Comparison of ENCODE assay signal across 29 cellular contexts in genomic region chr1:175423605-175424004, GRCh38.
DNase-seq lines count a peak whose midpoint lies in the region; ATAC-seq and TF ChIP-seq lines count a peak whose summit lies in the region.
"Had no signal": no experiment of that assay in that cellular context is flagged by ENCODE, and none has a peak within 500 bp of the region (broad histone marks: within the 10 kb centered on the region; RNA-seq: fewer than 3 reads in every experiment).

No MANE protein-coding gene starts in this region.

- ATAC-seq in GM19397 (IDR thresholded peaks at IDR 0.05; ENCODE audit: unreplicated experiment), result no peak
- ATAC-seq: A549; CD8-positive, alpha-beta T cell had no signal

- DNase-seq in NCI-H82 (lab: John Stamatoyannopoulos, UW) (peak; percentile 15), NCI-H82 treated with DMSO at 0.1 percent for 48 hours (lab: John Stamatoyannopoulos, UW; ENCODE audit: unreplicated experiment) (no peak), WERI-Rb-1 (peak; percentile 75)
- DNase-seq: 8988T; ACHN; AML-193; BE2C; C1 segment of cervical spinal cord; Caco-2; Calu3; CD4-positive, alpha-beta memory T cell; CD4-positive, alpha-beta T cell; CD4-positive, CD25-positive, alpha-beta regulatory T cell; CD8-positive, alpha-beta memory T cell; CD8-positive, alpha-beta T cell; COR-L47; DMS 273 treated with DMSO at 0.1 percent for 48 hours; DMS153; DMS53; DMS79; DMS79 treated with DMSO at 0.1 percent for 48 hours; DND-41; EL had no signal

- no peaks in the 10 kb centered on the region for H3K9me3 ChIP-seq in WERI-Rb-1 (ENCODE audit: severe bottlenecking)
- H3K9me3 ChIP-seq: A549; BE2C; BLaER1; BLaER1 treated with 17β-estradiol and CSF1 and Interleukin-3, amounts not matched to agents 10 nM and 100 nM; Caco-2 had no signal

- no peaks in the 10 kb centered on the region for H3K27me3 ChIP-seq in WERI-Rb-1 (ENCODE audit: insufficient read depth, low read depth, severe bottlenecking)
- H3K27me3 ChIP-seq: BE2C; BLaER1; BLaER1 treated with 17β-estradiol and CSF1 and Interleukin-3, amounts not matched to agents 10 nM and 100 nM had no signal

- no peak overlapping the region for H3K27ac ChIP-seq in WERI-Rb-1
- H3K27ac ChIP-seq: 22Rv1; A549; BLaER1; BLaER1 treated with 17β-estradiol and CSF1 and Interleukin-3, amounts not matched to agents 10 nM and 100 nM; C4-2B had no signal

- H3K4me3 ChIP-seq in WERI-Rb-1 (ENCODE audit: low read depth, low read length), result no peak overlapping the region
- H3K4me3 ChIP-seq: A549; BLaER1; BLaER1 treated with 17β-estradiol and CSF1 and Interleukin-3, amounts not matched to agents 10 nM and 100 nM had no signal

- no peaks in the 10 kb centered on the region for H3K36me3 ChIP-seq in WERI-Rb-1
- H3K36me3 ChIP-seq: BE2C; BLaER1; BLaER1 treated with 17β-estradiol and CSF1 and Interleukin-3, amounts not matched to agents 10 nM and 100 nM had no signal

- TF ChIP-seq CTCF in WERI-Rb-1 (IDR thresholded peaks at IDR 0.05; ENCODE audit: low read depth, low read length), result no peak
